Comparison of ENCODE assay signal across 13 cellular contexts in the genomic region with DNA sequence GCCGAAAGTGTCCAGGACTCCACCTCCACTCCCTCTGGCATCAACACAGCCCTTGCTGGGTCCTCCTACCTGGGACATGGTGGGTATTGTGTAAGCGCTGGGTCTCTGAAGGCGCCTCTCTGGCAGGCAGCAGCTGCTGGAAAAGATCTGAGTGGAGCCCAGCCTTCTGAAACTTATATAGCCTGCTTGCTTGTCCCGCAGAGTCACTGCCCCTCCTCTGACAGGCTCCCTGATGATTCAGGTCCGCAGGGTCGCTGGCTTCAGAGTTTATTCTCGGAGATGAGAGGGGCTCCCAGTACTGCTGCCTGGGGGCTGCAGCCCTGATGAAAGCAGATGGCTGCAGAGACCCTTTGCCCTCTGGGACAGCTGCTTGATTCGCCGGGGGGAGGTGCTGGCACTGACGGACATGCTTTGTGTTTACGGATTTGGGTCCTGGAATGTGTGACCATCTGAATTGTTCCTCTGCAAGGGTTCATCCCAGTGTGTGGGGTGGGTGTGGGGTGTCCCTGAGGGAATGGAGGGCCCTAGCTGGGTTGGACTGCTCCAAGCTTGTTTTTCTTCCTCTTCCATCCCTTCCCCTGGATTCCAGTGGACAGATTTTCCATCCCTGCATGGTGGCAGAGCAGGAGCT. TPM values are rescaled to one million over a fixed set of nuclear protein-coding genes. Genes with fewer than 3 reads are reported as not detected.
DNase-seq lines count a peak whose midpoint lies in the region; ATAC-seq and TF ChIP-seq lines count a peak whose summit lies in the region.
"Had no signal": no experiment of that assay in that cellular context is flagged by ENCODE, and none has a peak within 500 bp of the region (broad histone marks: within the 10 kb centered on the region; RNA-seq: fewer than 3 reads in every experiment).

Gene MUSTN1, minus strand, starts transcription at position 149 of the 631 bp plus-strand sequence. Its CDS starts 71 bp downstream, at position 78.

- WGBS in ectodermal cell, 2 experiments, result 23 to 28% methylated on average over 11 of the region's 11 CpGs

- no peak within 1 kb of the TSS for H3K4me3 Mint-ChIP-seq in stimulated activated effector memory CD8-positive, alpha-beta T cell treated with anti-CD3 and anti-CD28 coated beads, Interleukin-12 subunit alpha, Interleukin-12 subunit beta, amount 100 ng/mL, for 72 hours
- H3K4me3 Mint-ChIP-seq: activated naive CD8-positive, alpha-beta T cell had no signal

- H3K9me3 ChIP-seq in HEK293 (ENCODE audit: control insufficient read depth, insufficient read depth, low read depth, low read length) (no peaks in the 10 kb centered on the region), ectodermal cell (ENCODE audit: control insufficient read depth, low read length) (no peaks in the 10 kb centered on the region)

- H3K27me3 ChIP-seq in ectodermal cell (ENCODE audit: control insufficient read depth, insufficient read depth, low read length, poor library complexity, severe bottlenecking), result no peaks in the 10 kb centered on the region

- H3K4me1 ChIP-seq in HEK293 (ENCODE audit: control insufficient read depth, insufficient read depth, low read length) (peaks cover 12% of the 10 kb centered on the region; the same call in 1 of the 2 replicates), ectodermal cell (ENCODE audit: control insufficient read depth, insufficient read depth, low read length) (peaks cover 53% of the 10 kb centered on the region)

- peaks cover 0 to 24% of the 10 kb centered on the region in 2 experiments; a peak in 1 of 3 replicates for H3K36me3 ChIP-seq in HEK293 (ENCODE audit: control insufficient read depth in 2 of 2, insufficient read depth in 1 of 2, low read length in 2 of 2)
- peaks cover 4% of the 10 kb centered on the region for H3K36me3 ChIP-seq in ectodermal cell (ENCODE audit: control insufficient read depth, insufficient read depth, low read length)

- peak within 1 kb of the TSS; percentile 48 for H3K27ac Mint-ChIP-seq in stimulated activated effector memory CD8-positive, alpha-beta T cell treated with anti-CD3 and anti-CD28 coated beads, Interleukin-12 subunit alpha, Interleukin-12 subunit beta, amount 100 ng/mL, for 72 hours
- H3K27ac Mint-ChIP-seq: activated naive CD8-positive, alpha-beta T cell had no signal

- in situ Hi-C loops in GM13976 (cut with MboI; ENCODE audit: low sequenced_read_pairs, unreplicated experiment), result no loop called here

- peak; percentile 24 for ATAC-seq in left lobe of liver
- no peak for ATAC-seq in stimulated activated effector memory CD8-positive, alpha-beta T cell treated with anti-CD3 and anti-CD28 coated beads, Interleukin-12 subunit alpha, Interleukin-12 subunit beta, amount 100 ng/mL, for 72 hours

- POLR2A ChIA-PET in HEK293 (lab: Yijun Ruan, JAX), result interaction anchor here (0.7 kb wide), 1 partner anchor 77 kb away, joined by 8 read pairs; no protein-coding TSS in a partner anchor

- H3K27ac ChIP-seq in HEK293 (ENCODE audit: extremely low read depth, low read depth, low read length) (no peak within 1 kb of the TSS), ectodermal cell (ENCODE audit: insufficient read depth, low read depth, low read length, poor library complexity, severe bottlenecking) (peak within 1 kb of the TSS; percentile 93)

- no peak for DNase-seq in left lobe of liver (ENCODE audit: low spot score)
- DNase-seq in stimulated activated effector memory CD8-positive, alpha-beta T cell treated with anti-CD3 and anti-CD28 coated beads, Interleukin-12 subunit alpha, Interleukin-12 subunit beta, amount 100 ng/mL, for 72 hours (ENCODE audit: low spot score in 2 of 2), result no peak
- no peak for DNase-seq in activated effector memory CD4-positive, alpha-beta T cell treated with Interleukin-2 at 50 U/mL for 16 hours
- DNase-seq in A172 (ENCODE audit: low spot score), result no peak
- DNase-seq in GM13976 (ENCODE audit: low spot score), result no peak
- DNase-seq in NCI-H748 treated with DMSO at 0.1 percent for 48 hours (lab: John Stamatoyannopoulos, UW), result no peak
- DNase-seq: activated CD4-positive, alpha-beta T cell treated with anti-CD3 and anti-CD28 coated beads, Interleukin-2, amount 50 U/mL, for 48 hours; C1 segment of cervical spinal cord; HCEC 1CT had no signal

- CTCF ChIA-PET in HEK293 (lab: Yijun Ruan, JAX), result interaction anchor here (1.1 to 2.0 kb wide), 2 partner anchors 10 to 14 kb away, joined by 3 to 4 read pairs; no protein-coding TSS in a partner anchor

- H3K36me3 Mint-ChIP-seq in stimulated activated effector memory CD8-positive, alpha-beta T cell treated with anti-CD3 and anti-CD28 coated beads, Interleukin-12 subunit alpha, Interleukin-12 subunit beta, amount 100 ng/mL, for 72 hours, result peaks cover 12% of the 10 kb centered on the region
- H3K36me3 Mint-ChIP-seq: activated naive CD8-positive, alpha-beta T cell had no signal

- H3K9me3 Mint-ChIP-seq in stimulated activated effector memory CD8-positive, alpha-beta T cell treated with anti-CD3 and anti-CD28 coated beads, Interleukin-12 subunit alpha, Interleukin-12 subunit beta, amount 100 ng/mL, for 72 hours, result no peaks in the 10 kb centered on the region

- H3K4me3 ChIP-seq in HEK293 (ENCODE audit: low read depth, low read length) (no peak within 1 kb of the TSS), ectodermal cell (ENCODE audit: insufficient read depth, low read depth, low read length) (peak within 1 kb of the TSS; percentile 36)

- TF ChIP-seq CTCF in HEK293 (tag by site-specific recombination; IDR thresholded peaks at IDR 0.05) (no peak), GM13976 (IDR thresholded peaks at IDR 0.05; ENCODE audit: borderline replicate concordance, control extremely low read depth, extremely low read depth, insufficient read depth, missing control alignments) (no peak)

- H3K4me1 Mint-ChIP-seq in stimulated activated effector memory CD8-positive, alpha-beta T cell treated with anti-CD3 and anti-CD28 coated beads, Interleukin-12 subunit alpha, Interleukin-12 subunit beta, amount 100 ng/mL, for 72 hours, result peaks cover 41% of the 10 kb centered on the region

TF ChIP-seq in HEK293, 187 proteins besides CTCF, POLR2A, EP300 and RAD21:
- TF ChIP-seq ZSCAN4 (tag by site-specific recombination; IDR thresholded peaks at IDR 0.05), result 0 out of 2 replicates have a peak, but pooled peaks have one; percentile 4
- no peak for TF ChIP-seq ZNF529 (tag by site-specific recombination; IDR thresholded peaks at IDR 0.05; ENCODE audit: insufficient replicate concordance)

RNA-seq across cellular contexts. Expression of gene MUSTN1, which starts in this region (rescaled TPM):
- polyA plus RNA-seq in ectodermal cell (2013, experiment 1 of 4), result 93.6 TPM
- 98.8 TPM for polyA plus RNA-seq in ectodermal cell (2013, experiment 2 of 4)
- polyA plus RNA-seq in ectodermal cell (2013, experiment 3 of 4), result 92.5 TPM
- polyA plus RNA-seq in ectodermal cell (2013, experiment 4 of 4), result 114 TPM
- 0.38 TPM for total RNA-seq in left lobe of liver
- total RNA-seq in A172 (2014; rRNA removed; shearing (Covaris generic)), result 0.22 TPM in 1 of 2 replicates, not detected in the other
- polyA plus RNA-seq: keratinocyte had no signal

Comparison
In these comparisons a context has a peak if more than half of its experiments do, and no peak if none do; other contexts are left out.
1. Peak in ATAC-seq in left lobe of liver; RNA of the gene not detected or under 1 TPM.